Comparison of ENCODE assay signal across 8 cellular contexts in genomic region chr3:168094877-168095610, GRCh38.
DNase-seq lines count a peak whose midpoint lies in the region; ATAC-seq, FAIRE-seq and TF ChIP-seq lines count a peak whose summit lies in the region.

No MANE protein-coding gene starts in this region.

- peak overlapping the region in 1 of 2 donors; percentile 75 for H3K27ac Mint-ChIP-seq in effector memory CD8-positive, alpha-beta T cell

- peaks cover 0 to 9% of the 10 kb centered on the region in 2 donors for H3K27me3 Mint-ChIP-seq in effector memory CD8-positive, alpha-beta T cell

- no peak for DNase-seq in AG09309 (ENCODE audit: low read depth)
- DNase-seq in GM18507 (ENCODE audit: extremely low spot score, insufficient read length, low read depth) = peak; percentile 26
- peak; percentile 29 to 31 for DNase-seq in NCI-H1930 (lab: John Stamatoyannopoulos, UW)
- peak; percentile 41 for DNase-seq in activated CD4-positive, CD25-positive, alpha-beta regulatory T cell treated with anti-CD3 and anti-CD28 coated beads, Interleukin-2, amount 50 U/mL, for 72 hours
- DNase-seq in effector memory CD8-positive, alpha-beta T cell = peak in 2 of 3 experiments; percentile 7 to 17
- DNase-seq in medulla oblongata (ENCODE audit: extremely low spot score) = peak; percentile 66
- DNase-seq in stimulated activated CD8-positive, alpha-beta memory T cell treated with anti-CD3 and anti-CD28 coated beads, Interleukin-4, amount 100 ng/mL, for 48 hours = peak; percentile 53

- FAIRE-seq in GM18507 (lab: Jason Lieb, UNC) = peak; percentile 88

- ATAC-seq in HG02884 (IDR thresholded peaks at IDR 0.05; ENCODE audit: unreplicated experiment) = peak; percentile 41
- peak; percentile 59 for ATAC-seq in effector memory CD8-positive, alpha-beta T cell (replicated peaks)

- peak overlapping the region; percentile 100 for H3K4me3 ChIP-seq in AG09309 (ENCODE audit: control insufficient read depth, low read depth, low read length)

- peak; percentile 39 for TF ChIP-seq CTCF in AG09309 (IDR thresholded peaks at IDR 0.05; ENCODE audit: control insufficient read depth, insufficient read depth, low read depth, low read length, missing control alignments)

- peak overlapping the region; percentile 75 to 85 for H3K4me3 Mint-ChIP-seq in effector memory CD8-positive, alpha-beta T cell

- H3K36me3 Mint-ChIP-seq in effector memory CD8-positive, alpha-beta T cell (ENCODE audit: insufficient read depth) = no peaks in the 10 kb centered on the region

- H3K4me1 Mint-ChIP-seq in effector memory CD8-positive, alpha-beta T cell (ENCODE audit: low read depth in 2 of 2) = peaks cover 0 to 7% of the 10 kb centered on the region in 2 donors

- no peaks in the 10 kb centered on the region for H3K9me3 Mint-ChIP-seq in effector memory CD8-positive, alpha-beta T cell
